In the genomic region with DNA sequence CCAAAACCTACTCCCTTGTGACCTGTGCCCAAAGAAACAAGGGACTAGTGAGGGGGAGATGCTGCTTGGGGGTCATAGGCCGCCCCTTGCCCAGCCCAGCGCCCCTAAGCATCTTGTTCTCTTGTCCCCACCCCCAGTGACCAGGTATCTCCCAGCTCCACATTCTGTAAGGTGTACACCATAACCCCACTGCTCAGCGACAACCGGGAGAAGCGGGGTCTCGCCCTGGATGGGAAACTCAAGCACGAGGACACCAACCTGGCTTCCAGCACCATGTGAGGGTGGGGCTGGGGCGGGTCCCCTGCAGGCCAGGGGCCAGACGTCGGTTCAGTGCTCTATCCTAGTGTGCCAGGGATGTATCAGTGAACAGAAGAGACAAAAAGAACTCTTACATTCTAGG, we compare ENCODE assay signal across 18 cellular contexts. TPM values are rescaled to one million over a fixed set of nuclear protein-coding genes. Genes with fewer than 3 reads are reported as not detected.
"Had no signal": no experiment of that assay in that cellular context is flagged by ENCODE, and none has a peak within 500 bp of the region (broad histone marks: within the 10 kb centered on the region; RNA-seq: fewer than 3 reads in every experiment).

No MANE protein-coding gene starts in this region.

- ATAC-seq: activated naive CD4-positive, alpha-beta T cell treated with anti-CD3 and anti-CD28 coated beads, Interleukin-2, amount 50 U/mL, for 72 hours; left colon; naive thymus-derived CD8-positive, alpha-beta T cell had no signal

- H3K4me3 ChIP-seq: ascending aorta, dorsolateral prefrontal cortex, esophagus muscularis mucosa, psoas muscle, SK-N-MC, spleen, suprapubic skin, upper lobe of right lung had no signal

- H3K27me3 Mint-ChIP-seq: naive thymus-derived CD8-positive, alpha-beta T cell had no signal

- H3K9me3 Mint-ChIP-seq: activated naive CD4-positive, alpha-beta T cell treated with anti-CD3 and anti-CD28 coated beads, Interleukin-2, amount 50 U/mL, for 72 hours; naive thymus-derived CD8-positive, alpha-beta T cell had no signal

- DNase-seq: activated CD4-positive, alpha-beta T cell treated with anti-CD3 and anti-CD28 coated beads, Interleukin-2, amount 50 U/mL, for 48 hours; activated CD4-positive, CD25-positive, alpha-beta regulatory T cell; activated effector memory CD4-positive, alpha-beta T cell treated with Interleukin-2 at 50 U/mL for 16 hours; dorsolateral prefrontal cortex; left colon; mammary epithelial cell; naive thymus-derived CD8-positive, alpha-beta T cell; psoas muscle; spleen; stimulated activated CD4-positive, alpha-beta T cell treated with anti-CD3 and anti-CD28 coated beads, Interleukin-2, amount 100 ng/mL, for 24 hours; stimulated activated naive CD4-positive, alpha-beta T cell treated with Interleukin-2 at 50 U/mL for 16 hours; upper lobe of right lung had no signal

- H3K4me3 Mint-ChIP-seq: naive thymus-derived CD8-positive, alpha-beta T cell had no signal

- H3K4me1 ChIP-seq: psoas muscle, suprapubic skin, upper lobe of right lung had no signal

- H3K27me3 ChIP-seq: ascending aorta, dorsolateral prefrontal cortex, esophagus muscularis mucosa, spleen, suprapubic skin, upper lobe of right lung had no signal

- H3K27ac ChIP-seq: ascending aorta, dorsolateral prefrontal cortex, esophagus muscularis mucosa, psoas muscle, SK-N-MC, suprapubic skin, upper lobe of right lung had no signal

- H3K9me3 ChIP-seq: ascending aorta, esophagus muscularis mucosa, psoas muscle, spleen, suprapubic skin, upper lobe of right lung had no signal

RNA-seq across cellular contexts. Expression of a gene that starts 20.5 kb away (rescaled TPM):
- total RNA-seq: ascending aorta, fibroblast of villous mesenchyme had no signal
